In the genomic region with DNA sequence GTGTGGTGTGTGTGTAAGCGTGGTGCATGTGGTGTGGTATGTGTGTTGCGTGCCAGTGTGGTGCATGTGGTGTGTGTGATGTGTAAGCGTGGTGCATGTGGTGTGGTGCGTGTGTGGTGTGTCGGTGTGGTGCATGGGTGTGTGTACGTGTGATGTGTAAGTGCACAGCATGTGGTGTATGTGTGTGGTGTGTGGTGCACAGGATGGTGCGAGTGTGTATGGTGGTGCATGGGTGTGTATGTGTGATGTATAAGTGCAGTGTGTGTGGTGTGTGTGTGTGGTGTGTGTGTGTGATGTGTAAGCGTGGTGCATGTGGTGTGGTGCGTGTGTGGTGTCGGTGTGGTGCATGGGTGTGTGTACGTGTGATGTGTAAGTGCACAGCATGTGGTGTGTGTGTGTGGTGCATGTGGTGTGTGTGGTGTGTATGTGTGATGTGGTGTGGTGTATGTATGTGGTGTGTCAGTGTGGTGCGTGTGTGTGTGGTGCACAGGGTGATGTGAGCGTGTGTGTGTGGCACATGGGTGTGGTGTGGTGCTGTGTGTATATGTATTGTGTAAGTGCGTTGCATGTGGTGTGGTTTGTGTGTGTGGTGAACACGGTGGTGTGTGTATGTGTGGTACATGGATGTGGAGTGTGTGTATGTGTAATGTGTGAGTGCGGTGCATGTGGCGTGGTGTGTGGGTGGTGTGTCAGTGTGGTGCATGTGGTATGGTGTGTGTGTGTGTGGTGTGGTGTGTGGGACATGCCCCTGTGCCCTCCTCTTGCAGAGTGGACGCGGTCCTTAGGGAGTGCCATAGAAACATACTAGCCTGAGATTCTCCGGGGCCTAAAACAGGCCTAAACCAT, we compare ENCODE assay signal across 10 cellular contexts. TPM values are rescaled to one million over a fixed set of nuclear protein-coding genes. Genes with fewer than 3 reads are reported as not detected.
DNase-seq lines count a peak whose midpoint lies in the region; ATAC-seq and TF ChIP-seq lines count a peak whose summit lies in the region.
"Had no signal": no experiment of that assay in that cellular context is flagged by ENCODE, and none has a peak within 500 bp of the region (broad histone marks: within the 10 kb centered on the region; RNA-seq: fewer than 3 reads in every experiment).

No MANE protein-coding gene starts in this region.

- peaks cover 20% of the 10 kb centered on the region for H3K27me3 Mint-ChIP-seq in activated CD4-positive, alpha-beta T cell treated with anti-CD3 and anti-CD28 coated beads, Interleukin-2, amount 10 ng/mL, durations not matched to agents 24 days and 14 days

- DNase-seq in activated CD4-positive, alpha-beta T cell treated with anti-CD3 and anti-CD28 coated beads, Interleukin-2, amount 10 ng/mL, durations not matched to agents 24 days and 14 days, result no peak
- DNase-seq in activated CD4-positive, alpha-beta T cell treated with anti-CD3 and anti-CD28 coated beads for 48 hours, result no peak
- DNase-seq in RWPE2 (ENCODE audit: low spot score) (no peak), epithelial cell of prostate (ENCODE audit: low read depth, low spot score) (no peak), spleen (peak; percentile 41)
- DNase-seq: activated CD4-positive, CD25-positive, alpha-beta regulatory T cell; testis had no signal

- H3K4me3 ChIP-seq in RWPE2 (ENCODE audit: severe bottlenecking) (no peak overlapping the region), spleen (peak overlapping the region in 3 of 8 donors; percentile 68 to 84 (median 77))

- H3K27ac Mint-ChIP-seq in activated CD4-positive, alpha-beta T cell treated with anti-CD3 and anti-CD28 coated beads, Interleukin-2, amount 10 ng/mL, durations not matched to agents 24 days and 14 days, result peak overlapping the region; percentile 34

- H3K27ac ChIP-seq in RWPE2 (ENCODE audit: poor library complexity, severe bottlenecking) (peak overlapping the region; percentile 92), epithelial cell of prostate (peak overlapping the region; percentile 83), spleen (peak overlapping the region in 4 of 8 donors; percentile 61 to 92 (median 76))
- H3K27ac ChIP-seq: testis had no signal

- no peaks in the 10 kb centered on the region; the same call in 1 of the 2 replicates for H3K36me3 ChIP-seq in RWPE2 (ENCODE audit: low read depth)
- H3K36me3 ChIP-seq in spleen, result no peaks in the 10 kb centered on the region

- H3K27me3 ChIP-seq in RWPE2 (ENCODE audit: insufficient read depth, poor library complexity, severe bottlenecking), result no peaks in the 10 kb centered on the region
- H3K27me3 ChIP-seq in spleen (replicated peaks in 1 of 7), result peaks cover 0 to 28% (median 8%) of the 10 kb centered on the region in 7 donors
- H3K27me3 ChIP-seq: testis had no signal

- no peaks in the 10 kb centered on the region for H3K9me3 Mint-ChIP-seq in activated CD4-positive, alpha-beta T cell treated with anti-CD3 and anti-CD28 coated beads, Interleukin-2, amount 10 ng/mL, durations not matched to agents 24 days and 14 days

- H3K36me3 Mint-ChIP-seq in activated CD4-positive, alpha-beta T cell treated with anti-CD3 and anti-CD28 coated beads, Interleukin-2, amount 10 ng/mL, durations not matched to agents 24 days and 14 days (ENCODE audit: low read depth), result no peaks in the 10 kb centered on the region

- no peaks in the 10 kb centered on the region for H3K9me3 ChIP-seq in RWPE2 (ENCODE audit: severe bottlenecking)
- no peaks in the 10 kb centered on the region for H3K9me3 ChIP-seq in spleen
- H3K9me3 ChIP-seq: testis had no signal

- WGBS in spleen, 5 donors, result 91 to 95% (median 92%) methylated on average over 20 of the region's 20 CpGs

- peaks cover 34% of the 10 kb centered on the region for H3K4me1 ChIP-seq in RWPE2 (ENCODE audit: insufficient read depth, poor library complexity, severe bottlenecking)
- H3K4me1 ChIP-seq in spleen, result peaks cover 16 to 88% (median 52%) of the 10 kb centered on the region in 6 donors

- H3K4me3 Mint-ChIP-seq in activated CD4-positive, alpha-beta T cell treated with anti-CD3 and anti-CD28 coated beads, Interleukin-2, amount 10 ng/mL, durations not matched to agents 24 days and 14 days, result peak overlapping the region; percentile 50

- H3K4me1 Mint-ChIP-seq in activated CD4-positive, alpha-beta T cell treated with anti-CD3 and anti-CD28 coated beads, Interleukin-2, amount 10 ng/mL, durations not matched to agents 24 days and 14 days, result peaks cover 14% of the 10 kb centered on the region

- no peak for TF ChIP-seq POLR2A in spleen (IDR thresholded peaks at IDR 0.05)

- TF ChIP-seq CTCF in RWPE2 (IDR thresholded peaks at IDR 0.05; ENCODE audit: poor library complexity, severe bottlenecking) (no peak), spleen (IDR thresholded peaks at IDR 0.05 in 8 of 11, conservative IDR thresholded peaks at IDR 0.05 in 3 of 11) (peak in 1 of 11 experiments; percentile 9)

- intact Hi-C loops in activated CD4-positive, alpha-beta T cell treated with anti-CD3 and anti-CD28 coated beads, Interleukin-2, amount 10 ng/mL, durations not matched to agents 24 days and 14 days (cut with micrococcal nuclease), result loop anchor here (5.0 kb wide), 1 partner anchor 47 kb away; no protein-coding TSS in a partner anchor
- intact Hi-C loops in spleen (cut with DNase I; ENCODE audit: low total_unique reads), result loop anchor here (10.0 kb wide), 1 partner anchor 50 kb away; no protein-coding TSS in a partner anchor

- ATAC-seq in RWPE2 (ENCODE audit: low read depth) (no peak), GM21786 (IDR thresholded peaks at IDR 0.05; ENCODE audit: unreplicated experiment) (no peak), GM21381 (IDR thresholded peaks at IDR 0.05; ENCODE audit: unreplicated experiment) (no peak), GM19023 (IDR thresholded peaks at IDR 0.05; ENCODE audit: unreplicated experiment) (no peak)

RNA-seq across cellular contexts. Expression of a gene that starts 1.1 kb away (rescaled TPM):
- total RNA-seq in activated CD4-positive, alpha-beta T cell treated with anti-CD3 and anti-CD28 coated beads, Interleukin-2, amount 10 ng/mL, durations not matched to agents 24 days and 14 days, result 9.3 and 10.6 TPM in 2 replicates
- total RNA-seq in spleen, result 100 to 1,000 TPM in 4 of 7 donors, 10 to 100 TPM in 3; 74.0 to 163 (median 105) TPM
- polyA plus RNA-seq in spleen, result 10 to 100 TPM; 12.9 to 30.3 (median 18.0) TPM

RNA-seq across cellular contexts. Expression of a gene that starts 55.3 kb away (rescaled TPM):
- 35.3 and 38.1 TPM in 2 replicates for total RNA-seq in activated CD4-positive, alpha-beta T cell treated with anti-CD3 and anti-CD28 coated beads, Interleukin-2, amount 10 ng/mL, durations not matched to agents 24 days and 14 days
- 10 to 100 TPM; 10.6 to 21.7 (median 16.2) TPM for total RNA-seq in spleen
- 1 to 10 TPM; 1.9 to 3.0 (median 1.9) TPM for polyA plus RNA-seq in spleen
